In the genomic region with DNA sequence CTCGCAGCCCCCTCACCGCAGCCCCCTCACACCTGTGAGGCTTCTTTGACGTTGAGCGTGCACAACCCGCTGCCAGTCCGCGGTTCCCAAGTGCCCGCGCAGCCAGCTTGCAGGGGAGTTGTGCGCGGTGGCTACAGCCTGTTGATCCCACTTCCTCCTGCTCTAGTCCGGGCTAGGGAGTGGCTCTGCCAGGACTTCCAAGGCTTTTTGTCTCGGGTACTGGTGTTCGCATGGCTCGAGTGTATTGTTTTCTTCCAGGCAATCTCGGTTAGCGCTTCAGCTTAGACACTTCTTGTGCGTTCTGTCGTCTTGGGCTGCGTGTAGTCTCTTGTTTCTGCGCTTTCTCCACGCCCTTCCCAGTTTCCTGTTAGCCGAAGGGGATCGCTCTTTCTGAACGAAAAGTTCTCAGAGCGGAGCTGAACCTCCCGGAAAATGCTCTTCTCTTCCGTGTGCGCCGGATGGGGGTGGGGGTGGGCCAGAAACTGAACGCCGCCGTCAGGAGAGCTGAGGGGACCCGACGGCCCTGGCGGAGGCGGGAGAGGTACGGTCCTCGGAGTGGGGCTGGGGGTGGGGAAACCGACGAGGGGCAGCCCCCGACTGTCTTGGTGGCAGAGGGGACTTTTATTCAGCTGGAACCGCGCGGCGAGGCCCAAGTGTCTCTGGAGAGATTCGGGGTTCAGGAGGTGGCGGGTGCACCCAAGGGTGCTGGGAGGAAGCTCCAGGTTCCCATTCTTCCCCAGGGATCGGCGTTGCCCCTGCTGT, we compare ENCODE assay signal across 8 cellular contexts. TPM values are rescaled to one million over a fixed set of nuclear protein-coding genes. Genes with fewer than 3 reads are reported as not detected.
DNase-seq lines count a peak whose midpoint lies in the region; ATAC-seq and TF ChIP-seq lines count a peak whose summit lies in the region.

No MANE protein-coding gene starts in this region.

- H3K9me3 Mint-ChIP-seq in activated naive CD8-positive, alpha-beta T cell treated with anti-CD3 and anti-CD28 coated beads, Interleukin-2, amount 10 ng/mL, durations not matched to agents 7 days and 5 days: no peaks in the 10 kb centered on the region

- POLR2A ChIA-PET in OCI-LY7 (lab: Charles Lee): interaction anchor here (0.5 to 0.6 kb wide), 4 partner anchors 59 to 425 kb away, joined by 3 to 5 read pairs (median 3); no protein-coding TSS in a partner anchor
- POLR2A ChIA-PET in activated naive CD8-positive, alpha-beta T cell treated with anti-CD3 and anti-CD28 coated beads, Interleukin-2, amount 10 ng/mL, durations not matched to agents 7 days and 5 days (lab: Charles Lee): interaction anchor here (0.5 to 2.1 kb wide), 7 partner anchors 24 to 226 kb away, joined by 3 to 7 read pairs (median 3); partner anchors contain the start of genes AKAP11 and VWA8

- TF ChIP-seq CTCF in OCI-LY7 (conservative IDR thresholded peaks at IDR 0.05; ENCODE audit: low read length) (no peak), heart right ventricle (IDR thresholded peaks at IDR 0.05) (no peak), parathyroid adenoma (IDR thresholded peaks at IDR 0.05) (no peak)

- peaks cover 8% of the 10 kb centered on the region; the same call in 1 of the 2 replicates for H4K20me1 ChIP-seq in OCI-LY7 (ENCODE audit: insufficient read depth, low read length)

- no TSS peak for BruUV-seq in OCI-LY7 (replicated peaks; lab: Mats Ljungman, UMichigan)

- H3K4me1 Mint-ChIP-seq in activated naive CD8-positive, alpha-beta T cell treated with anti-CD3 and anti-CD28 coated beads, Interleukin-2, amount 10 ng/mL, durations not matched to agents 7 days and 5 days: peaks cover 22% of the 10 kb centered on the region

- H3K27ac Mint-ChIP-seq in activated naive CD8-positive, alpha-beta T cell treated with anti-CD3 and anti-CD28 coated beads, Interleukin-2, amount 10 ng/mL, durations not matched to agents 7 days and 5 days: peak overlapping the region; percentile 83

- H3K4me3 ChIP-seq in OCI-LY7 (ENCODE audit: low read depth, low read length, poor library complexity, severe bottlenecking) (peak overlapping the region; percentile 82), heart right ventricle (peak overlapping the region; percentile 76 to 93 (median 86)), parathyroid adenoma (ENCODE audit: low read depth, low read length) (peak overlapping the region; percentile 73)

- H3K27me3 ChIP-seq in heart right ventricle: peaks cover 0 to 12% (median 0%) of the 10 kb centered on the region in 7 donors
- no peaks in the 10 kb centered on the region for H3K27me3 ChIP-seq in parathyroid adenoma (ENCODE audit: control insufficient read depth, insufficient read depth, low read length)

- H3K9me2 ChIP-seq in OCI-LY7 (ENCODE audit: insufficient read depth, low read length): no peaks in the 10 kb centered on the region

- peak overlapping the region; percentile 92 for H3K4me2 ChIP-seq in OCI-LY7 (ENCODE audit: low read length)
- peak overlapping the region; percentile 65 for H3K4me2 ChIP-seq in parathyroid adenoma (ENCODE audit: low read length)

- H3K27ac ChIP-seq in OCI-LY7 (ENCODE audit: low read depth, low read length, poor library complexity, severe bottlenecking) (no peak overlapping the region), heart right ventricle (peak overlapping the region; percentile 80 to 96 (median 92)), parathyroid adenoma (peak overlapping the region; percentile 62)

- 1% methylated on average over 50 of the region's 50 CpGs for WGBS in heart right ventricle, 2 donors

- H2AFZ ChIP-seq in OCI-LY7 (ENCODE audit: low read length): no peak overlapping the region
- peak overlapping the region; percentile 48 for H2AFZ ChIP-seq in parathyroid adenoma

- H3K36me3 Mint-ChIP-seq in activated naive CD8-positive, alpha-beta T cell treated with anti-CD3 and anti-CD28 coated beads, Interleukin-2, amount 10 ng/mL, durations not matched to agents 7 days and 5 days: peaks cover 16% of the 10 kb centered on the region

- CTCF ChIA-PET in OCI-LY7 (lab: Charles Lee; ENCODE audit: unreplicated experiment): interaction anchor here (1.2 kb wide), 1 partner anchor 128 kb away, joined by 3 read pairs; no protein-coding TSS in a partner anchor

- no peaks in the 10 kb centered on the region for H3K27me3 Mint-ChIP-seq in activated naive CD8-positive, alpha-beta T cell treated with anti-CD3 and anti-CD28 coated beads, Interleukin-2, amount 10 ng/mL, durations not matched to agents 7 days and 5 days

- H3K79me2 ChIP-seq in OCI-LY7 (ENCODE audit: insufficient read depth, low read depth, low read length): no peaks in the 10 kb centered on the region
- H3K79me2 ChIP-seq in parathyroid adenoma: no peaks in the 10 kb centered on the region

- ATAC-seq in GM18868 (IDR thresholded peaks at IDR 0.05; ENCODE audit: unreplicated experiment) (peak; percentile 30), HG03196 (IDR thresholded peaks at IDR 0.05; ENCODE audit: unreplicated experiment) (peak; percentile 26), heart right ventricle (peak; percentile 24 to 63 (median 48)), GM21526 (IDR thresholded peaks at IDR 0.05; ENCODE audit: low FRiP score, unreplicated experiment) (no peak)
- peak; percentile 22 for ATAC-seq in activated naive CD8-positive, alpha-beta T cell treated with anti-CD3 and anti-CD28 coated beads, Interleukin-2, amount 10 ng/mL, durations not matched to agents 7 days and 5 days (ENCODE audit: low read depth)

- H3K4me3 Mint-ChIP-seq in activated naive CD8-positive, alpha-beta T cell treated with anti-CD3 and anti-CD28 coated beads, Interleukin-2, amount 10 ng/mL, durations not matched to agents 7 days and 5 days: peak overlapping the region; percentile 94

- no peaks in the 10 kb centered on the region for H3K36me3 ChIP-seq in OCI-LY7 (ENCODE audit: insufficient read depth, low read length)
- H3K36me3 ChIP-seq in heart right ventricle: peaks cover 0 to 6% (median 0%) of the 10 kb centered on the region in 9 donors
- H3K36me3 ChIP-seq in parathyroid adenoma (ENCODE audit: control insufficient read depth, insufficient read depth, low read length): no peaks in the 10 kb centered on the region

- intact Hi-C loops in OCI-LY7 (cut with micrococcal nuclease; ENCODE audit: unreplicated experiment): no loop called here
- intact Hi-C loops in heart right ventricle (cut with DNase I): loop anchor here in 6 of 10 donors (5.0 to 10.0 kb wide), 7 partner anchors 35 to 383 kb away; no protein-coding TSS in a partner anchor

- no peak overlapping the region for H3K9ac ChIP-seq in parathyroid adenoma

- no peaks in the 10 kb centered on the region for H3K9me3 ChIP-seq in OCI-LY7 (ENCODE audit: low read length)
- H3K9me3 ChIP-seq in heart right ventricle: no peaks in the 10 kb centered on the region
- no peaks in the 10 kb centered on the region for H3K9me3 ChIP-seq in parathyroid adenoma (ENCODE audit: control insufficient read depth, low read length)

- DNase-seq in Ammon's horn (ENCODE audit: low spot score) (peak; percentile 27), OCI-LY7 (ENCODE audit: low spot score) (peak; percentile 22), heart right ventricle (peak; percentile 26 to 48)
- DNase-seq in activated naive CD8-positive, alpha-beta T cell treated with anti-CD3 and anti-CD28 coated beads, Interleukin-2, amount 10 ng/mL, durations not matched to agents 7 days and 5 days: peak; percentile 54

- H3K4me1 ChIP-seq in OCI-LY7 (ENCODE audit: insufficient read depth, low read length, poor library complexity, severe bottlenecking): peaks cover 18% of the 10 kb centered on the region
- peaks cover 0 to 28% (median 15%) of the 10 kb centered on the region in 9 donors for H3K4me1 ChIP-seq in heart right ventricle
- H3K4me1 ChIP-seq in parathyroid adenoma: peaks cover 3% of the 10 kb centered on the region

RNA-seq across cellular contexts. Expression of gene DGKH, which starts 0.7 kb away (rescaled TPM):
- total RNA-seq in OCI-LY7 (2014; rRNA removed; shearing (Covaris generic)): 6.2 and 6.3 TPM in 2 replicates
- 16.1 and 18.4 TPM in 2 replicates for total RNA-seq in OCI-LY7 (2022)
- total RNA-seq in activated naive CD8-positive, alpha-beta T cell treated with anti-CD3 and anti-CD28 coated beads, Interleukin-2, amount 10 ng/mL, durations not matched to agents 7 days and 5 days: 10 to 100 TPM; 18.9 to 19.1 TPM
- total RNA-seq in heart right ventricle: 10 to 100 TPM in 1 of 10 donors, 1 to 10 TPM in 9; 4.7 to 11.0 (median 8.1) TPM
- 1 to 10 TPM; 1.2 to 2.7 TPM for polyA plus RNA-seq in heart right ventricle
